Comparison of ENCODE assay signal across 14 cellular contexts in genomic region chr14:54108481-54109471, GRCh38.
DNase-seq lines count a peak whose midpoint lies in the region; ATAC-seq and TF ChIP-seq lines count a peak whose summit lies in the region.
"Had no signal": no experiment of that assay in that cellular context is flagged by ENCODE, and none has a peak within 500 bp of the region (broad histone marks: within the 10 kb centered on the region; RNA-seq: fewer than 3 reads in every experiment).

No MANE protein-coding gene starts in this region.

- H3K4me1 ChIP-seq in right cardiac atrium (ENCODE audit: control insufficient read depth, insufficient read depth, low read length) = peaks cover 3% of the 10 kb centered on the region
- H3K4me1 ChIP-seq: BE2C, upper lobe of right lung had no signal

- CTCF ChIA-PET in AG04449 (lab: Yijun Ruan, JAX) = no interaction called here

- DNase-seq in AG04449 (ENCODE audit: low read depth, low spot score) = peak; percentile 44
- DNase-seq in HS-5 (ENCODE audit: low read depth) = peak; percentile 79
- peak; percentile 93 for DNase-seq in amniotic epithelial cell (ENCODE audit: low read depth)
- DNase-seq in iris pigment epithelial cell (ENCODE audit: low read depth) = peak; percentile 95
- DNase-seq in SHP77 (lab: John Stamatoyannopoulos, UW) = no peak
- DNase-seq in NCI-H748 (lab: John Stamatoyannopoulos, UW; ENCODE audit: unreplicated experiment) = no peak
- DNase-seq in right cardiac atrium = no peak
- no peak for DNase-seq in dorsolateral prefrontal cortex
- DNase-seq: BE2C; effector CD4-positive, alpha-beta T cell; islet precursor cell; upper lobe of right lung; WERI-Rb-1 had no signal

- POLR2A ChIA-PET in AG04449 (lab: Yijun Ruan, JAX) = interaction anchor here (0.6 kb wide), 1 partner anchor 18 kb away, joined by 3 read pairs; no protein-coding TSS in a partner anchor

- H3K4me3 ChIP-seq in AG04449 (ENCODE audit: low read depth, low read length) (no peak overlapping the region), right cardiac atrium (ENCODE audit: low read length) (no peak overlapping the region), dorsolateral prefrontal cortex (no peak overlapping the region)
- H3K4me3 ChIP-seq: upper lobe of right lung had no signal

- WGBS in right cardiac atrium = 34% methylated on average over 3 of the region's 3 CpGs

- ATAC-seq in right cardiac atrium = no peak
- ATAC-seq: activated T-helper 17 cell treated with anti-CD3 and anti-CD28 coated beads, Interleukin-2, amount 50 U/mL, for 72 hours; upper lobe of right lung had no signal

- TF ChIP-seq CTCF in AG04449 (IDR thresholded peaks at IDR 0.05; ENCODE audit: insufficient read depth, low read length, missing control alignments) (no peak), dorsolateral prefrontal cortex (IDR thresholded peaks at IDR 0.05 in 54 of 56, conservative IDR thresholded peaks at IDR 0.05 in 2 of 56; ENCODE audit: low read depth in 1 of 56, partially characterized antibody in 56 of 56) (no peak)

- intact Hi-C loops in right cardiac atrium (cut with DNase I) (no loop called here), dorsolateral prefrontal cortex (cut with DNase I) (no loop called here)

- no peak overlapping the region for H3K27ac ChIP-seq in right cardiac atrium (ENCODE audit: low read length)
- H3K27ac ChIP-seq in dorsolateral prefrontal cortex = no peak overlapping the region
- H3K27ac ChIP-seq: upper lobe of right lung, WERI-Rb-1 had no signal

- no peaks in the 10 kb centered on the region for H3K27me3 ChIP-seq in right cardiac atrium (ENCODE audit: control insufficient read depth, insufficient read depth)
- H3K27me3 ChIP-seq in dorsolateral prefrontal cortex = no peaks in the 10 kb centered on the region
- H3K27me3 ChIP-seq: upper lobe of right lung had no signal

- H3K9me3 ChIP-seq in right cardiac atrium (ENCODE audit: control insufficient read depth, low read length) = no peaks in the 10 kb centered on the region
- H3K9me3 ChIP-seq: BE2C, upper lobe of right lung had no signal

Comparison
In these comparisons a context has a peak if more than half of its experiments do, and no peak if none do; other contexts are left out.
1. DNase-seq: peak in AG04449 (single experiment), HS-5 (single experiment), amniotic epithelial cell (single experiment) and iris pigment epithelial cell (single experiment); none in SHP77 (0 of 2), NCI-H748 (single experiment), right cardiac atrium (0 of 3) and dorsolateral prefrontal cortex (0 of 10).